ENCODE assay signal across 10 cellular contexts in the genomic region with DNA sequence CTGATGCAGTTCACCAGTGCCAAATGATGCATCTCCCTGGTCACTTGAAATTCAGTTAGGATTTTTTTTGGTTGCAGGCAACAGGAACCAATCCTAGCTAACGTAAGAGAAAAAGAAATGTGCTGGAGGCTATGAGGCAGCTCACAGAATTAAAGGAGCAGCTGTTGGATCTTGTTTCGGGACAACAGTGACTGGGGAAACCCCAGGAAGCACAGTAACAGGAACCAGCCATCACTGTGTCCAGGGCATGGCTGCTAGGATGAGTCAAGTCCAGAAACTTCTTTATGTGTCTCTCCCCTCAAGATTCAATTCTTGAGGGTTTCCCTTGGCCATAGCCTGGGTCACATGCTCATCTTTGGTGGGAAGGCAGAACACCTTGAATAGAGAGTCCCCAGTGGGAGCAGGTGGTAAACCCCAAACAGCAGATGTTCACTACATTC. TPM values are rescaled to one million over a fixed set of nuclear protein-coding genes. Genes with fewer than 3 reads are reported as not detected.
A peak's percentile ranks its signal among the peaks of the same experiment; 100 is the strongest.
DNase-seq lines count a peak whose midpoint lies in the region; ATAC-seq, FAIRE-seq and TF ChIP-seq lines count a peak whose summit lies in the region.
"Had no signal": no experiment of that assay in that cellular context is flagged by ENCODE, and none has a peak within 500 bp of the region (broad histone marks: within the 10 kb centered on the region; RNA-seq: fewer than 3 reads in every experiment).

No MANE protein-coding gene starts in this region.

- H3K27ac Mint-ChIP-seq in glutamatergic neuron (ENCODE audit: unreplicated experiment) = no peak overlapping the region

- FAIRE-seq in urothelium cell line (lab: Jason Lieb, UNC) = no peak

- no peaks in the 10 kb centered on the region for H3K36me3 Mint-ChIP-seq in glutamatergic neuron (ENCODE audit: unreplicated experiment)

- in situ Hi-C loops in ACHN (cut with HindIII; ENCODE audit: low pct_ligation_motif_present, low pct_unique_long_range_greater_than_20kb, low sequenced_read_pairs) = no loop called here

- H3K9me3 Mint-ChIP-seq in glutamatergic neuron (ENCODE audit: unreplicated experiment) = no peaks in the 10 kb centered on the region
- H3K9me3 Mint-ChIP-seq: central memory CD8-positive, alpha-beta T cell had no signal

- DNase-seq in kidney tubule cell (ENCODE audit: low spot score) (peak; percentile 82), glutamatergic neuron (no peak), NOMO-1 (lab: John Stamatoyannopoulos, UW; ENCODE audit: unreplicated experiment in 2 of 2) (no peak), ACHN (no peak), urothelium cell line (ENCODE audit: low spot score) (no peak)

- H3K27me3 Mint-ChIP-seq in glutamatergic neuron (ENCODE audit: unreplicated experiment) = no peaks in the 10 kb centered on the region
- H3K27me3 Mint-ChIP-seq: central memory CD8-positive, alpha-beta T cell had no signal

- H3K4me1 Mint-ChIP-seq in glutamatergic neuron (ENCODE audit: low read depth, unreplicated experiment) = no peaks in the 10 kb centered on the region
- H3K4me1 Mint-ChIP-seq: central memory CD8-positive, alpha-beta T cell had no signal

- ATAC-seq in GM18502 (IDR thresholded peaks at IDR 0.05; ENCODE audit: poor library complexity, unreplicated experiment) (peak; percentile 86), GM21423 (IDR thresholded peaks at IDR 0.05; ENCODE audit: unreplicated experiment) (peak; percentile 82), HG03457 (IDR thresholded peaks at IDR 0.05; ENCODE audit: unreplicated experiment) (peak; percentile 80)
- ATAC-seq: HCT116 had no signal

- H3K4me3 Mint-ChIP-seq in glutamatergic neuron (ENCODE audit: unreplicated experiment) = no peak overlapping the region
- H3K4me3 Mint-ChIP-seq: central memory CD8-positive, alpha-beta T cell had no signal

- TF ChIP-seq CTCF in glutamatergic neuron (IDR thresholded peaks at IDR 0.05; ENCODE audit: partially characterized antibody, unreplicated experiment) = no peak

RNA-seq across cellular contexts. Expression of a gene that starts 39.0 kb away (rescaled TPM):
- 51.7 TPM for total RNA-seq in glutamatergic neuron (ENCODE audit: unreplicated experiment)
